Comparison of ENCODE assay signal across 1 cellular context in genomic region chr9:112925058-112925641, GRCh38.
TF ChIP-seq lines count a peak whose summit lies in the region.

No MANE protein-coding gene starts in this region.

TF ChIP-seq in HepG2, 621 proteins besides CTCF, POLR2A, EP300 and RAD21 (continued from another document):
- TF ChIP-seq ZNF276 (CRISPR knock-in tag; IDR thresholded peaks at IDR 0.05; ENCODE audit: low read depth): no peak
